ENCODE assay signal across 9 cellular contexts in the genomic region with DNA sequence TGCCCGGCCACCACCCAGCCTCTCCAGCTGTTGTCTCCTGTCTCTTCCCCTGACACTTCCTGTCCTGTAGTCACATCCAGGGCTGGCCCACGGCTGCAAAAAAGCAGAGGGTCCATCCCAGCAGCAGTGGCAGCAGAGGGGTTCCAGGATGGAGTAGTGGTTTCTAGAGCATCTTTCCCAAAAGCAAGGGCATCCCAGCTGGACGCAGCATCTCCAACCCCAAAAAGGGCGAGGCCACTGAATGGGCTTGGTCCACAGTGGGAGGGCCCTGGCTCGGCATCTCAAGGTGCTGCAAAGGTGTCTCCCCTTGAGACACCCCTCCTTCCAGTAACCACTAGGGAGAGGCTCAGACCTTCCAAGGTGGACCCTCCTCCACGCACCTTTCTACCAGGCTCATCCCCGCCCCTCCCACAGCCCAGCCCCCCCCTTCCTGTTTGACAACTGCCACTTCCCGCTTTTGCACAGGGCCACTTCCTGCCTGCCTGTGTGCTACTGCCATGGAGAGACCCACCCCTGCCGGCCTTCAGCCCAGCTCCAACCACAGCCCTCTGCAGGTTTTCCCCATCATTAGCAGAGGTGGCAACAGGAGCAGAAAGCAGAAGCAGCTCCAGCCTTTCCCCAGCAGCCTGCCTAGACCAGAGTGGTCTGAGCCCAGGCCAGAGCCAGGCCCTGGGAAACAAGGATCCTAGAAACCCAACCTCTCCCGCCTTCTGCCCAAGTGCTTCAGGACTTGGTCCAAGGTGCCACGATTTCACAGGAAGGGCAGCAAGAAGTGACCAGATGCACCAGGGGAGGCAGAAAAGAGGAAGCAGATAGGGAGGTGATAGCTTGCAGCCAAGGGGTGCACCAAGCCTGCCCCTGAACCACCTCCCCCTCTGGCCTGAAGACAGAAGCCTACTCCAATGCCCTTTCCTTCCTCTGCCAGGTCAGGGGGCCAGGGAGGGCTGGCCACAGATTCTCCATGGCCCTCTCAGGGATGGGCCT. TPM values are rescaled to one million over a fixed set of nuclear protein-coding genes. Genes with fewer than 3 reads are reported as not detected.
DNase-seq lines count a peak whose midpoint lies in the region; ATAC-seq and TF ChIP-seq lines count a peak whose summit lies in the region.
"Had no signal": no experiment of that assay in that cellular context is flagged by ENCODE, and none has a peak within 500 bp of the region (broad histone marks: within the 10 kb centered on the region; RNA-seq: fewer than 3 reads in every experiment).

No MANE protein-coding gene starts in this region.

- BruUV-seq in PC-9 (replicated peaks; lab: Mats Ljungman, UMichigan), result no TSS peak

- DNase-seq in GM20000 (ENCODE audit: low spot score) (peak; percentile 71), KG1 (lab: John Stamatoyannopoulos, UW) (peak; percentile 89), heart right ventricle (peak; percentile 42 to 47), LoVo (ENCODE audit: low spot score) (no peak), PC-9 (no peak), NCI-H2029 (lab: John Stamatoyannopoulos, UW) (no peak)
- DNase-seq in activated CD8-positive, alpha-beta T cell treated with anti-CD3 and anti-CD28 coated beads, Interleukin-2, amount 10 ng/mL, durations not matched to agents 7 days and 5 days, result peak; percentile 72

- H2AFZ ChIP-seq in PC-9, result no peak overlapping the region

- H3K9me3 ChIP-seq in heart right ventricle (no peaks in the 10 kb centered on the region), stomach smooth muscle (ENCODE audit: control insufficient read depth in 2 of 2, low read length in 2 of 2) (no peaks in the 10 kb centered on the region), PC-9 (ENCODE audit: insufficient read depth, low read depth) (no peaks in the 10 kb centered on the region)

- H3K27me3 ChIP-seq in heart right ventricle, result no peaks in the 10 kb centered on the region
- H3K27me3 ChIP-seq in stomach smooth muscle (ENCODE audit: control insufficient read depth in 1 of 2, insufficient read depth in 2 of 2, low read length in 2 of 2), result no peaks in the 10 kb centered on the region
- H3K27me3 ChIP-seq in PC-9 (ENCODE audit: insufficient read depth, low read depth), result no peaks in the 10 kb centered on the region

- H3F3A ChIP-seq in PC-9 (ENCODE audit: insufficient read depth, low read depth), result peaks cover 24% of the 10 kb centered on the region; the same call in 1 of the 2 replicates

- ATAC-seq in activated CD8-positive, alpha-beta T cell treated with anti-CD3 and anti-CD28 coated beads, Interleukin-2, amount 10 ng/mL, durations not matched to agents 7 days and 5 days, result peak; percentile 81
- ATAC-seq in heart right ventricle, result peak; percentile 48 to 77 (median 62)
- ATAC-seq: Panc1 had no signal

- CTCF ChIA-PET in activated CD8-positive, alpha-beta T cell treated with anti-CD3 and anti-CD28 coated beads, Interleukin-2, amount 10 ng/mL, durations not matched to agents 7 days and 5 days (lab: Charles Lee), result interaction anchor here (1.0 to 13.9 kb wide), 8 partner anchors 9 to 216 kb away, joined by 3 to 228 read pairs (median 4); a partner anchor contains a TSS
- CTCF ChIA-PET in PC-9 (lab: Charles Lee), result no interaction called here

- peak overlapping the region; percentile 91 for H3K27ac Mint-ChIP-seq in activated CD8-positive, alpha-beta T cell treated with anti-CD3 and anti-CD28 coated beads, Interleukin-2, amount 10 ng/mL, durations not matched to agents 7 days and 5 days

- H3K36me3 Mint-ChIP-seq in activated CD8-positive, alpha-beta T cell treated with anti-CD3 and anti-CD28 coated beads, Interleukin-2, amount 10 ng/mL, durations not matched to agents 7 days and 5 days (ENCODE audit: low read depth), result peaks cover 56% of the 10 kb centered on the region

- peaks cover 83% of the 10 kb centered on the region for H3K4me1 Mint-ChIP-seq in activated CD8-positive, alpha-beta T cell treated with anti-CD3 and anti-CD28 coated beads, Interleukin-2, amount 10 ng/mL, durations not matched to agents 7 days and 5 days (ENCODE audit: low read depth)

- intact Hi-C loops in heart right ventricle (cut with DNase I) (no loop called here), PC-9 (cut with micrococcal nuclease; ENCODE audit: unreplicated experiment) (no loop called here)

- no peak overlapping the region for H3K9ac ChIP-seq in stomach smooth muscle (ENCODE audit: low read length in 2 of 2)

- peaks cover 100% of the 10 kb centered on the region for H4K20me1 ChIP-seq in PC-9 (ENCODE audit: insufficient read depth)

- H3K4me3 ChIP-seq in heart right ventricle, result peak overlapping the region in 1 of 10 donors; percentile 44
- peak overlapping the region in 1 of 2 donors; percentile 47 for H3K4me3 ChIP-seq in stomach smooth muscle (ENCODE audit: low read length in 2 of 2)
- H3K4me3 ChIP-seq in PC-9, result no peak overlapping the region

- WGBS in heart right ventricle, 2 donors, result 58 to 77% methylated on average over 11 of the region's 11 CpGs

- no peaks in the 10 kb centered on the region for H3K9me2 ChIP-seq in PC-9 (ENCODE audit: insufficient read depth)

- no peak overlapping the region for H3K4me2 ChIP-seq in PC-9

- H3K9me3 Mint-ChIP-seq in activated CD8-positive, alpha-beta T cell treated with anti-CD3 and anti-CD28 coated beads, Interleukin-2, amount 10 ng/mL, durations not matched to agents 7 days and 5 days (ENCODE audit: insufficient read depth), result no peaks in the 10 kb centered on the region

- no peaks in the 10 kb centered on the region for H3K27me3 Mint-ChIP-seq in activated CD8-positive, alpha-beta T cell treated with anti-CD3 and anti-CD28 coated beads, Interleukin-2, amount 10 ng/mL, durations not matched to agents 7 days and 5 days (ENCODE audit: low read depth)

- peaks cover 5 to 72% (median 38%) of the 10 kb centered on the region in 9 donors for H3K4me1 ChIP-seq in heart right ventricle
- H3K4me1 ChIP-seq in stomach smooth muscle (ENCODE audit: control insufficient read depth, insufficient read depth, low read length), result peaks cover 95% of the 10 kb centered on the region
- H3K4me1 ChIP-seq in PC-9 (replicated peaks; ENCODE audit: insufficient read depth), result peaks cover 29% of the 10 kb centered on the region

- H3K27ac ChIP-seq in heart right ventricle, result peak overlapping the region in 9 of 10 donors; percentile 19 to 89 (median 61)
- H3K27ac ChIP-seq in stomach smooth muscle (ENCODE audit: low read length), result peak overlapping the region; percentile 76
- no peak overlapping the region for H3K27ac ChIP-seq in PC-9

- no peak for TF ChIP-seq CTCF in GM20000 (IDR thresholded peaks at IDR 0.05; ENCODE audit: extremely low read depth, missing control alignments)
- no peak for TF ChIP-seq CTCF in heart right ventricle (IDR thresholded peaks at IDR 0.05)
- no peak for TF ChIP-seq CTCF in PC-9 (conservative IDR thresholded peaks at IDR 0.05)

- H3K36me3 ChIP-seq in heart right ventricle (peaks cover 0 to 37% (median 0%) of the 10 kb centered on the region in 9 donors), stomach smooth muscle (ENCODE audit: control insufficient read depth in 2 of 2, insufficient read depth in 2 of 2, low read length in 2 of 2) (peaks cover 27 to 29% of the 10 kb centered on the region in 2 donors), PC-9 (ENCODE audit: low read depth) (peaks cover 78% of the 10 kb centered on the region)

- H3K79me2 ChIP-seq in PC-9 (ENCODE audit: low read depth), result peaks cover 100% of the 10 kb centered on the region

- H3K4me3 Mint-ChIP-seq in activated CD8-positive, alpha-beta T cell treated with anti-CD3 and anti-CD28 coated beads, Interleukin-2, amount 10 ng/mL, durations not matched to agents 7 days and 5 days, result peak overlapping the region; percentile 80

- POLR2A ChIA-PET in activated CD8-positive, alpha-beta T cell treated with anti-CD3 and anti-CD28 coated beads, Interleukin-2, amount 10 ng/mL, durations not matched to agents 7 days and 5 days (lab: Charles Lee), result interaction anchor here (0.7 to 2.4 kb wide), 9 partner anchors 8 to 133 kb away, joined by 3 to 14 read pairs (median 6); a partner anchor contains a TSS
- POLR2A ChIA-PET in PC-9 (lab: Charles Lee; ENCODE audit: unreplicated experiment), result no interaction called here

RNA-seq across cellular contexts. Expression of a gene that starts 8.6 kb away (rescaled TPM):
- total RNA-seq in activated CD8-positive, alpha-beta T cell treated with anti-CD3 and anti-CD28 coated beads, Interleukin-2, amount 10 ng/mL, durations not matched to agents 7 days and 5 days, result 10 to 100 TPM; 43.2 to 48.4 TPM
- 10 to 100 TPM in 9 of 10 donors, 1 to 10 TPM in 1; 9.4 to 16.7 (median 12.7) TPM for total RNA-seq in heart right ventricle
- polyA plus RNA-seq in heart right ventricle, result 1 to 10 TPM; 8.5 to 9.9 TPM
- total RNA-seq in PC-9 (2021), result 125 and 147 TPM in 2 replicates

RNA-seq across cellular contexts. Expression of a gene that starts 45.2 kb away (rescaled TPM):
- total RNA-seq in activated CD8-positive, alpha-beta T cell treated with anti-CD3 and anti-CD28 coated beads, Interleukin-2, amount 10 ng/mL, durations not matched to agents 7 days and 5 days, result 1 to 10 TPM; 1.1 to 1.6 TPM
- 10 to 100 TPM in 2 of 10 donors, 1 to 10 TPM in 8; 4.4 to 44.3 (median 9.1) TPM for total RNA-seq in heart right ventricle
- polyA plus RNA-seq in heart right ventricle, result 10 to 100 TPM in 1 of 2 donors, 1 to 10 TPM in 1; 5.6 to 10.4 TPM
- 90.3 and 94.9 TPM in 2 replicates for total RNA-seq in PC-9 (2021)

RNA-seq across cellular contexts. Expression of a gene that starts 54.4 kb away (rescaled TPM):
- total RNA-seq in activated CD8-positive, alpha-beta T cell treated with anti-CD3 and anti-CD28 coated beads, Interleukin-2, amount 10 ng/mL, durations not matched to agents 7 days and 5 days, result 10 to 100 TPM; 60.7 to 61.1 TPM
- total RNA-seq in heart right ventricle (10 to 100 TPM in 8 of 10 donors, 1 to 10 TPM in 2; 8.3 to 15.7 (median 11.5) TPM), PC-9 (2021) (20.4 and 22.8 TPM in 2 replicates)
- polyA plus RNA-seq in heart right ventricle, result 10 to 100 TPM in 1 of 2 donors, 1 to 10 TPM in 1; 7.2 to 12.9 TPM

Comparison
In these comparisons a context has a peak if more than half of its experiments do, and no peak if none do; other contexts are left out.
1. DNase-seq: peak in GM20000 (single experiment), KG1 (single experiment), activated CD8-positive, alpha-beta T cell treated with anti-CD3 and anti-CD28 coated beads, Interleukin-2, amount 10 ng/mL, durations not matched to agents 7 days and 5 days (single experiment) and heart right ventricle (2 of 2); none in LoVo (single experiment), PC-9 (0 of 2) and NCI-H2029 (single experiment).